ENCODE assay signal across 18 cellular contexts in genomic region chr9:15531380-15531779, GRCh38. TPM values are rescaled to one million over a fixed set of nuclear protein-coding genes. Genes with fewer than 3 reads are reported as not detected.
A peak's percentile ranks its signal among the peaks of the same experiment; 100 is the strongest.
DNase-seq lines count a peak whose midpoint lies in the region; ATAC-seq and TF ChIP-seq lines count a peak whose summit lies in the region.
"Had no signal": no experiment of that assay in that cellular context is flagged by ENCODE, and none has a peak within 500 bp of the region (broad histone marks: within the 10 kb centered on the region; RNA-seq: fewer than 3 reads in every experiment).

No MANE protein-coding gene starts in this region.

- H3K27me3 Mint-ChIP-seq in activated naive CD8-positive, alpha-beta T cell treated with anti-CD3 and anti-CD28 coated beads, Interleukin-2, amount 50 U/mL, for 24 hours, result no peaks in the 10 kb centered on the region
- no peaks in the 10 kb centered on the region for H3K27me3 Mint-ChIP-seq in activated naive CD8-positive, alpha-beta T cell treated with anti-CD3 and anti-CD28 coated beads for 36 hours
- H3K27me3 Mint-ChIP-seq in stimulated activated naive CD8-positive, alpha-beta T cell treated with anti-CD3 and anti-CD28 coated beads, Interleukin-15, amount 100 ng/mL, for 72 hours, result no peaks in the 10 kb centered on the region
- H3K27me3 Mint-ChIP-seq in WTC11 (ENCODE audit: low read depth), result no peaks in the 10 kb centered on the region

- DNase-seq in activated naive CD8-positive, alpha-beta T cell treated with anti-CD3 and anti-CD28 coated beads, Interleukin-2, amount 50 U/mL, for 24 hours, result no peak
- DNase-seq in activated naive CD8-positive, alpha-beta T cell treated with anti-CD3 and anti-CD28 coated beads for 36 hours, result no peak
- DNase-seq in stimulated activated naive CD8-positive, alpha-beta T cell treated with anti-CD3 and anti-CD28 coated beads, Interleukin-15, amount 100 ng/mL, for 72 hours, result peak in 1 of 2 donors; percentile 28
- DNase-seq in coronary artery (ENCODE audit: low spot score), result no peak
- DNase-seq in WTC11 (ENCODE audit: low spot score), result no peak
- DNase-seq in mucosa of descending colon, result no peak
- DNase-seq: activated CD4-positive, alpha-beta T cell treated with anti-CD3 and anti-CD28 coated beads, Interleukin-2, amount 50 U/mL, for 48 hours; activated gamma-delta T cell; Calu3; effector CD8-positive, alpha-beta T cell; left lung; naive thymus-derived CD4-positive, alpha-beta T cell; SIG-M5; stimulated activated CD4-positive, alpha-beta T cell treated with anti-CD3 and anti-CD28 coated beads, Interleukin-12 subunit alpha, Interleukin-12 subunit beta, amount 100 ng/mL, for 4 hours had no signal

- no peaks in the 10 kb centered on the region for H3K36me3 Mint-ChIP-seq in activated naive CD8-positive, alpha-beta T cell treated with anti-CD3 and anti-CD28 coated beads, Interleukin-2, amount 50 U/mL, for 24 hours (ENCODE audit: low read depth)
- H3K36me3 Mint-ChIP-seq in activated naive CD8-positive, alpha-beta T cell treated with anti-CD3 and anti-CD28 coated beads for 36 hours, result no peaks in the 10 kb centered on the region
- no peaks in the 10 kb centered on the region for H3K36me3 Mint-ChIP-seq in WTC11
- H3K36me3 Mint-ChIP-seq: naive thymus-derived CD4-positive, alpha-beta T cell had no signal

- no peak overlapping the region for H3K4me3 ChIP-seq in coronary artery
- no peak overlapping the region for H3K4me3 ChIP-seq in mucosa of descending colon
- H3K4me3 ChIP-seq: GM23338, left lung, prostate gland had no signal

- intact Hi-C loops in mucosa of descending colon (cut with DNase I, micrococcal nuclease), result no loop called here

- H3K4me1 ChIP-seq in mucosa of descending colon (ENCODE audit: low read depth), result no peaks in the 10 kb centered on the region
- H3K4me1 ChIP-seq: left lung, prostate gland had no signal

- POLR2A ChIA-PET in WTC11 (lab: Charles Lee), result interaction anchor here (0.6 kb wide), 1 partner anchor 15 kb away, joined by 4 read pairs; no protein-coding TSS in a partner anchor

- H3K27ac Mint-ChIP-seq in activated naive CD8-positive, alpha-beta T cell treated with anti-CD3 and anti-CD28 coated beads, Interleukin-2, amount 50 U/mL, for 24 hours, result no peak overlapping the region
- no peak overlapping the region for H3K27ac Mint-ChIP-seq in activated naive CD8-positive, alpha-beta T cell treated with anti-CD3 and anti-CD28 coated beads for 36 hours
- H3K27ac Mint-ChIP-seq in stimulated activated naive CD8-positive, alpha-beta T cell treated with anti-CD3 and anti-CD28 coated beads, Interleukin-15, amount 100 ng/mL, for 72 hours, result peak overlapping the region in 1 of 2 donors; percentile 75
- no peak overlapping the region for H3K27ac Mint-ChIP-seq in WTC11
- H3K27ac Mint-ChIP-seq: GM23338; naive thymus-derived CD4-positive, alpha-beta T cell had no signal

- CTCF ChIA-PET in WTC11 (lab: Charles Lee), result interaction anchor here (1.9 kb wide), 1 partner anchor 61 kb away, joined by 6 read pairs; no protein-coding TSS in a partner anchor

- H3K36me3 ChIP-seq in mucosa of descending colon (ENCODE audit: low read depth), result no peaks in the 10 kb centered on the region
- H3K36me3 ChIP-seq: left lung, prostate gland had no signal

- H3K9me3 ChIP-seq in mucosa of descending colon, result no peaks in the 10 kb centered on the region
- H3K9me3 ChIP-seq: left lung, prostate gland had no signal

- TF ChIP-seq CTCF in coronary artery (IDR thresholded peaks at IDR 0.05) (no peak), WTC11 (IDR thresholded peaks at IDR 0.05) (no peak), mucosa of descending colon (IDR thresholded peaks at IDR 0.05) (no peak)

- no peak overlapping the region for H3K27ac ChIP-seq in coronary artery
- H3K27ac ChIP-seq: left lung, prostate gland had no signal

- H3K4me3 Mint-ChIP-seq in activated naive CD8-positive, alpha-beta T cell treated with anti-CD3 and anti-CD28 coated beads, Interleukin-2, amount 50 U/mL, for 24 hours, result no peak overlapping the region
- no peak overlapping the region for H3K4me3 Mint-ChIP-seq in activated naive CD8-positive, alpha-beta T cell treated with anti-CD3 and anti-CD28 coated beads for 36 hours
- no peak overlapping the region for H3K4me3 Mint-ChIP-seq in stimulated activated naive CD8-positive, alpha-beta T cell treated with anti-CD3 and anti-CD28 coated beads, Interleukin-15, amount 100 ng/mL, for 72 hours
- H3K4me3 Mint-ChIP-seq in WTC11, result no peak overlapping the region
- H3K4me3 Mint-ChIP-seq: GM23338; naive thymus-derived CD4-positive, alpha-beta T cell had no signal

- ATAC-seq in activated naive CD8-positive, alpha-beta T cell treated with anti-CD3 and anti-CD28 coated beads, Interleukin-2, amount 50 U/mL, for 24 hours, result peak; percentile 48
- ATAC-seq in GM21526 (IDR thresholded peaks at IDR 0.05; ENCODE audit: low FRiP score, unreplicated experiment) (peak; percentile 38), HG03196 (IDR thresholded peaks at IDR 0.05; ENCODE audit: unreplicated experiment) (peak; percentile 31), WTC11 (no peak), mucosa of descending colon (no peak)
- ATAC-seq in stimulated activated naive CD8-positive, alpha-beta T cell treated with anti-CD3 and anti-CD28 coated beads, Interleukin-15, amount 100 ng/mL, for 72 hours, result peak; percentile 85
- ATAC-seq: GM23338; left lung; naive thymus-derived CD4-positive, alpha-beta T cell had no signal

- peaks cover 13% of the 10 kb centered on the region for H3K4me1 Mint-ChIP-seq in activated naive CD8-positive, alpha-beta T cell treated with anti-CD3 and anti-CD28 coated beads, Interleukin-2, amount 50 U/mL, for 24 hours
- H3K4me1 Mint-ChIP-seq in activated naive CD8-positive, alpha-beta T cell treated with anti-CD3 and anti-CD28 coated beads for 36 hours, result peaks cover 12% of the 10 kb centered on the region
- peaks cover 30% of the 10 kb centered on the region for H3K4me1 Mint-ChIP-seq in stimulated activated naive CD8-positive, alpha-beta T cell treated with anti-CD3 and anti-CD28 coated beads, Interleukin-15, amount 100 ng/mL, for 72 hours
- no peaks in the 10 kb centered on the region for H3K4me1 Mint-ChIP-seq in WTC11
- H3K4me1 Mint-ChIP-seq: GM23338 had no signal

- H3K9me3 Mint-ChIP-seq in activated naive CD8-positive, alpha-beta T cell treated with anti-CD3 and anti-CD28 coated beads, Interleukin-2, amount 50 U/mL, for 24 hours, result no peaks in the 10 kb centered on the region
- no peaks in the 10 kb centered on the region for H3K9me3 Mint-ChIP-seq in activated naive CD8-positive, alpha-beta T cell treated with anti-CD3 and anti-CD28 coated beads for 36 hours
- no peaks in the 10 kb centered on the region for H3K9me3 Mint-ChIP-seq in stimulated activated naive CD8-positive, alpha-beta T cell treated with anti-CD3 and anti-CD28 coated beads, Interleukin-15, amount 100 ng/mL, for 72 hours
- no peaks in the 10 kb centered on the region for H3K9me3 Mint-ChIP-seq in WTC11
- H3K9me3 Mint-ChIP-seq: naive thymus-derived CD4-positive, alpha-beta T cell had no signal

TF ChIP-seq in WTC11, 78 proteins besides CTCF, POLR2A, EP300 and RAD21 (continues in another document):
- TF ChIP-seq FOXP1 (CRISPR knock-in tag; IDR thresholded peaks at IDR 0.05; ENCODE audit: borderline replicate concordance) (no peak), IRF1 (CRISPR knock-in tag; IDR thresholded peaks at IDR 0.05) (no peak), AR (CRISPR knock-in tag; IDR thresholded peaks at IDR 0.05) (no peak), NR3C1 (CRISPR knock-in tag; conservative IDR thresholded peaks at IDR 0.05; ENCODE audit: low read depth) (no peak), FOXK1 (CRISPR knock-in tag; IDR thresholded peaks at IDR 0.05) (no peak), ZNF671 (CRISPR knock-in tag; IDR thresholded peaks at IDR 0.05) (no peak), NR2C2 (CRISPR knock-in tag; IDR thresholded peaks at IDR 0.05) (no peak), CBFB (CRISPR knock-in tag; IDR thresholded peaks at IDR 0.05; ENCODE audit: low read depth) (no peak)

RNA-seq across cellular contexts. Expression of gene PSIP1, which starts 20.6 kb away (rescaled TPM):
- 100 to 1,000 TPM; 109 to 121 TPM for total RNA-seq in activated naive CD8-positive, alpha-beta T cell treated with anti-CD3 and anti-CD28 coated beads for 36 hours
- total RNA-seq in WTC11 (2021) (302 to 321 TPM (median 311 TPM) in 3 replicates), mucosa of descending colon (10 to 100 TPM; 19.9 to 58.4 (median 28.0) TPM)

RNA-seq across cellular contexts. Expression of gene CCDC171, which starts 21.5 kb away (rescaled TPM):
- total RNA-seq in activated naive CD8-positive, alpha-beta T cell treated with anti-CD3 and anti-CD28 coated beads for 36 hours, result 1 to 10 TPM; 1.9 to 2.4 TPM
- total RNA-seq in WTC11 (2021) (2.8 to 4.1 TPM (median 2.9 TPM) in 3 replicates), mucosa of descending colon (1 to 10 TPM; 3.6 to 4.5 (median 3.6) TPM)

Comparison
In these comparisons a context has a peak if more than half of its experiments do, and no peak if none do; other contexts are left out.
1. ATAC-seq: peak in activated naive CD8-positive, alpha-beta T cell treated with anti-CD3 and anti-CD28 coated beads, Interleukin-2, amount 50 U/mL, for 24 hours (single experiment), GM21526 (single experiment), HG03196 (single experiment) and stimulated activated naive CD8-positive, alpha-beta T cell treated with anti-CD3 and anti-CD28 coated beads, Interleukin-15, amount 100 ng/mL, for 72 hours (single experiment); none in WTC11 (single experiment) and mucosa of descending colon (single experiment).